ENCODE assay signal across 8 cellular contexts in genomic region chr5:177478711-177479646, GRCh38. TPM values are rescaled to one million over a fixed set of nuclear protein-coding genes. Genes with fewer than 3 reads are reported as not detected.
A peak's percentile ranks its signal among the peaks of the same experiment; 100 is the strongest.
DNase-seq lines count a peak whose midpoint lies in the region; ATAC-seq and TF ChIP-seq lines count a peak whose summit lies in the region.

No MANE protein-coding gene starts in this region.

- intact Hi-C loops in uterus (cut with DNase I; ENCODE audit: low total_unique reads): no loop called here

- H3K27ac ChIP-seq in RWPE2 (ENCODE audit: poor library complexity, severe bottlenecking) (peak overlapping the region; percentile 1), uterus (peak overlapping the region; percentile 77 to 86)

- no peaks in the 10 kb centered on the region for H3K27me3 ChIP-seq in RWPE2 (ENCODE audit: insufficient read depth, poor library complexity, severe bottlenecking)
- H3K27me3 ChIP-seq in uterus: no peaks in the 10 kb centered on the region

- no peak overlapping the region for H3K4me3 ChIP-seq in RWPE2 (ENCODE audit: severe bottlenecking)
- H3K4me3 ChIP-seq in cardiac fibroblast (replicated peaks in 1 of 2; ENCODE audit: low read depth in 2 of 2, low read length in 2 of 2): no peak overlapping the region
- no peak overlapping the region for H3K4me3 ChIP-seq in uterus

- H3K4me1 ChIP-seq in RWPE2 (ENCODE audit: insufficient read depth, poor library complexity, severe bottlenecking) (peaks cover 9% of the 10 kb centered on the region), uterus (peaks cover 0 to 25% of the 10 kb centered on the region in 2 donors)

- H3K36me3 ChIP-seq in RWPE2 (ENCODE audit: low read depth) (peaks cover 10% of the 10 kb centered on the region), uterus (no peaks in the 10 kb centered on the region)

- no peak for TF ChIP-seq POLR2A in uterus (IDR thresholded peaks at IDR 0.05)

- DNase-seq in GM03348 (ENCODE audit: low spot score) (peak; percentile 59), RWPE2 (ENCODE audit: low spot score) (no peak), cardiac fibroblast (ENCODE audit: low read depth in 2 of 2) (peak; percentile 60 to 93), midbrain (lab: John Stamatoyannopoulos, UW) (peak; percentile 12), uterus (peak; percentile 93 to 95), HT-29 (ENCODE audit: low spot score) (no peak)

- H3K9me3 ChIP-seq in RWPE2 (ENCODE audit: severe bottlenecking) (no peaks in the 10 kb centered on the region), uterus (no peaks in the 10 kb centered on the region)

- TF ChIP-seq CTCF in RWPE2 (IDR thresholded peaks at IDR 0.05; ENCODE audit: poor library complexity, severe bottlenecking) (no peak), cardiac fibroblast (IDR thresholded peaks at IDR 0.05; ENCODE audit: low read depth, low read length) (no peak), uterus (IDR thresholded peaks at IDR 0.05) (no peak)

- ATAC-seq in RWPE2 (ENCODE audit: low read depth) (peak; percentile 11), GM19328 (IDR thresholded peaks at IDR 0.05; ENCODE audit: unreplicated experiment) (no peak), HG03159 (IDR thresholded peaks at IDR 0.05; ENCODE audit: unreplicated experiment) (no peak)

RNA-seq across cellular contexts. Expression of gene DBN1, which starts 5.5 kb away (rescaled TPM):
- total RNA-seq in uterus: 100 to 1,000 TPM in 2 of 4 donors, 10 to 100 TPM in 2; 30.6 to 107 (median 82.7) TPM
- 11.3 and 12.9 TPM in 2 replicates for total RNA-seq in HT-29 (2014; rRNA removed; shearing (Covaris generic))

RNA-seq across cellular contexts. Expression of gene PDLIM7, which starts 18.4 kb away (rescaled TPM):
- 100 to 1,000 TPM; 102 to 543 (median 193) TPM for total RNA-seq in uterus
- 32.2 and 34.7 TPM in 2 replicates for total RNA-seq in HT-29 (2014; rRNA removed; shearing (Covaris generic))

RNA-seq across cellular contexts. Expression of gene DOK3, which starts 30.6 kb away (rescaled TPM):
- total RNA-seq in uterus: 10 to 100 TPM in 1 of 4 donors, 1 to 10 TPM in 3; 3.6 to 20.0 (median 7.1) TPM
- total RNA-seq in HT-29 (2014; rRNA removed; shearing (Covaris generic)): 1.6 and 1.9 TPM in 2 replicates

RNA-seq across cellular contexts. Expression of gene PRR7, which starts 32.4 kb away (rescaled TPM):
- 1 to 10 TPM in 2 of 4 donors, not detected in 2; 1.9 to 3.0 TPM for total RNA-seq in uterus
- total RNA-seq in HT-29 (2014; rRNA removed; shearing (Covaris generic)): 69.3 and 86.7 TPM in 2 replicates

RNA-seq across cellular contexts. Expression of gene DDX41, which starts 37.8 kb away (rescaled TPM):
- 100 to 1,000 TPM in 2 of 4 donors, 10 to 100 TPM in 2; 61.0 to 146 (median 95.6) TPM for total RNA-seq in uterus
- total RNA-seq in HT-29 (2014; rRNA removed; shearing (Covaris generic)): 240 and 269 TPM in 2 replicates

Comparison
In these comparisons a context has a peak if more than half of its experiments do, and no peak if none do; other contexts are left out.
1. DNase-seq: peak in GM03348 (single experiment), cardiac fibroblast (2 of 2), midbrain (single experiment) and uterus (2 of 2); none in RWPE2 (single experiment) and HT-29 (single experiment).